ENCODE assay signal across 9 cellular contexts in the genomic region with DNA sequence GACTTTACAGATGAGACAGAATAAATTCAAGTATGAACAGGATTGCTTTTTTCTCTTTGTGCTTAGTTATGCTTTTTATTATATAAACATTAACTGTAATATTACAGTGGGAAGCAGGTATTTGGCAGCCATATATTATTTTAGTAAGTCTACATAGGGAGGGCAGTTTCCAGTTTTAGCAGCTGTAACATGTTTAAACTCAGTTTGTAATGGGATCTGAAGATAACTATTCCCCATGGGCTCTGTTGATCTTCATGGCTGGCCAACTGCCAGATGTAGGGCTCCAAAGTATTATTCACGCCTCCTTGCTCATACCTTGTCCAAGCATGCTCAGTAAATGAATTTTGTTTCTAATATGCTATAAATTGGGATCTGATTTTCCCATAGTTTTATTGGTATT.
DNase-seq lines count a peak whose midpoint lies in the region; ATAC-seq and TF ChIP-seq lines count a peak whose summit lies in the region.
"Had no signal": no experiment of that assay in that cellular context is flagged by ENCODE, and none has a peak within 500 bp of the region (broad histone marks: within the 10 kb centered on the region; RNA-seq: fewer than 3 reads in every experiment).

No MANE protein-coding gene starts in this region.

- H3K4me3 Mint-ChIP-seq in endodermal cell, result no peak overlapping the region

- H2AK5ac ChIP-seq in trophoblast cell (ENCODE audit: low read length), result no peak overlapping the region

- H3K36me3 ChIP-seq in MG63 (peaks cover 64% of the 10 kb centered on the region), Panc1 (ENCODE audit: control insufficient read depth, insufficient read depth, low read length) (peaks cover 7% of the 10 kb centered on the region), esophagus squamous epithelium (peaks cover 0 to 49% (median 7%) of the 10 kb centered on the region in 3 donors), trophoblast cell (ENCODE audit: control insufficient read depth in 1 of 2, insufficient read depth in 2 of 2, low read length in 2 of 2) (peaks cover 7 to 16% of the 10 kb centered on the region in 2 experiments), endodermal cell (ENCODE audit: control insufficient read depth, insufficient read depth, low read length) (no peaks in the 10 kb centered on the region)
- H3K36me3 ChIP-seq: neutrophil had no signal

- H4K12ac ChIP-seq in trophoblast cell (ENCODE audit: low read depth, low read length), result no peak overlapping the region

- no peak overlapping the region for H3K9ac ChIP-seq in trophoblast cell (ENCODE audit: low read length)
- no peak overlapping the region for H3K9ac ChIP-seq in endodermal cell (ENCODE audit: extremely low read depth, low read length, poor library complexity, severe bottlenecking)

- intact Hi-C loops in Panc1 (cut with micrococcal nuclease; ENCODE audit: unreplicated experiment) (no loop called here), esophagus squamous epithelium (cut with DNase I) (no loop called here)

- H3K4me3 ChIP-seq in MG63, result no peak overlapping the region
- no peak overlapping the region for H3K4me3 ChIP-seq in Panc1 (ENCODE audit: low read depth in 2 of 2, low read length in 2 of 2)
- H3K4me3 ChIP-seq in esophagus squamous epithelium, result no peak overlapping the region
- H3K4me3 ChIP-seq in trophoblast cell (ENCODE audit: low read depth, low read length), result no peak overlapping the region
- H3K4me3 ChIP-seq in endodermal cell (ENCODE audit: low read length), result no peak overlapping the region

- H3K18ac ChIP-seq in trophoblast cell (ENCODE audit: low read length), result no peak overlapping the region

- H3K4ac ChIP-seq in trophoblast cell (ENCODE audit: low read depth, low read length), result no peak overlapping the region

- no peak overlapping the region for H4K8ac ChIP-seq in trophoblast cell (ENCODE audit: low read depth, low read length)

- H3K27me3 Mint-ChIP-seq in endodermal cell (ENCODE audit: insufficient read depth), result no peaks in the 10 kb centered on the region

- no peak overlapping the region for H3K4me2 ChIP-seq in trophoblast cell (ENCODE audit: low read length)

- ATAC-seq in Panc1, result no peak
- no peak for ATAC-seq in HG02798 (IDR thresholded peaks at IDR 0.05; ENCODE audit: poor library complexity, unreplicated experiment)
- no peak for ATAC-seq in HG03139 (IDR thresholded peaks at IDR 0.05; ENCODE audit: unreplicated experiment)
- no peak for ATAC-seq in GM18867 (IDR thresholded peaks at IDR 0.05; ENCODE audit: unreplicated experiment)

- peaks cover 10% of the 10 kb centered on the region for H3K79me1 ChIP-seq in trophoblast cell (ENCODE audit: low read length)

- no peak overlapping the region for H4K91ac ChIP-seq in trophoblast cell (ENCODE audit: low read depth, low read length)

- no peaks in the 10 kb centered on the region for H3K27me3 ChIP-seq in MG63
- H3K27me3 ChIP-seq in Panc1 (ENCODE audit: control insufficient read depth, insufficient read depth, low read length), result no peaks in the 10 kb centered on the region
- H3K27me3 ChIP-seq in esophagus squamous epithelium, result no peaks in the 10 kb centered on the region
- no peaks in the 10 kb centered on the region for H3K27me3 ChIP-seq in trophoblast cell (ENCODE audit: insufficient read depth, low read length)
- H3K27me3 ChIP-seq in endodermal cell (ENCODE audit: control insufficient read depth, insufficient read depth, low read length, poor library complexity, severe bottlenecking), result no peaks in the 10 kb centered on the region
- H3K27me3 ChIP-seq: neutrophil had no signal

- peaks cover 36% of the 10 kb centered on the region for H3K4me1 ChIP-seq in Panc1 (ENCODE audit: control insufficient read depth, insufficient read depth, low read length)
- peaks cover 32 to 75% (median 51%) of the 10 kb centered on the region in 3 donors for H3K4me1 ChIP-seq in esophagus squamous epithelium
- H3K4me1 ChIP-seq in trophoblast cell (ENCODE audit: control insufficient read depth in 1 of 2, insufficient read depth in 2 of 2, low read length in 2 of 2), result peaks cover 4 to 7% of the 10 kb centered on the region in 2 experiments
- no peaks in the 10 kb centered on the region for H3K4me1 ChIP-seq in endodermal cell (ENCODE audit: control insufficient read depth, insufficient read depth, low read length)

- H2AFZ ChIP-seq in trophoblast cell (ENCODE audit: insufficient read depth, low read length, poor library complexity), result no peak overlapping the region

- no peak overlapping the region for H2BK5ac ChIP-seq in trophoblast cell (ENCODE audit: low read depth, low read length, poor library complexity)

- CTCF ChIA-PET in Panc1 (lab: Charles Lee), result no interaction called here

- no peak overlapping the region for H3K23ac ChIP-seq in trophoblast cell (ENCODE audit: low read length)

- no peak overlapping the region for H3K27ac Mint-ChIP-seq in endodermal cell

- no peaks in the 10 kb centered on the region for H3K9me3 ChIP-seq in MG63
- H3K9me3 ChIP-seq in Panc1 (ENCODE audit: control insufficient read depth, insufficient read depth, low read depth, low read length), result no peaks in the 10 kb centered on the region
- no peaks in the 10 kb centered on the region for H3K9me3 ChIP-seq in esophagus squamous epithelium
- no peaks in the 10 kb centered on the region for H3K9me3 ChIP-seq in trophoblast cell (ENCODE audit: insufficient read depth, low read depth, low read length)
- no peaks in the 10 kb centered on the region for H3K9me3 ChIP-seq in endodermal cell (ENCODE audit: control insufficient read depth, low read length)
- H3K9me3 ChIP-seq: neutrophil had no signal

- no peak for TF ChIP-seq POLR2A in esophagus squamous epithelium (IDR thresholded peaks at IDR 0.05)

- POLR2A ChIA-PET in Panc1 (lab: Charles Lee), result no interaction called here

- no TSS peak for BruUV-seq in Panc1 (replicated peaks; lab: Mats Ljungman, UMichigan)

- H3K79me2 ChIP-seq in trophoblast cell (ENCODE audit: control insufficient read depth, insufficient read depth, low read length, poor library complexity), result peaks cover 2% of the 10 kb centered on the region

- DNase-seq in MG63 (peak; percentile 65), Panc1 (ENCODE audit: low read depth, low spot score) (no peak), esophagus squamous epithelium (lab: John Stamatoyannopoulos, UW) (no peak), trophoblast cell (no peak), endodermal cell (no peak)

- no peaks in the 10 kb centered on the region for H3K9me3 Mint-ChIP-seq in endodermal cell

- H2BK120ac ChIP-seq in trophoblast cell (ENCODE audit: insufficient read depth, low read length, poor library complexity), result no peak overlapping the region

- 6 to 13% methylated on average over 1 of the region's 1 CpG for WGBS in esophagus squamous epithelium, 2 donors
- WGBS in trophoblast cell (ENCODE audit: extremely low coverage, insufficient coverage, insufficient read length), result no CpG with 5 or more reads among the region's 1 CpG
- WGBS in endodermal cell (ENCODE audit: insufficient coverage in 1 of 2, insufficient read length in 1 of 2), 2 experiments, result 81% methylated on average over 1 of the region's 1 CpG; no CpG with 5 or more reads in 1 of the 2 experiments

- peaks cover 4% of the 10 kb centered on the region for H3K4me1 Mint-ChIP-seq in endodermal cell

- peak overlapping the region; percentile 84 for H3K27ac ChIP-seq in Panc1 (ENCODE audit: low read length)
- peak overlapping the region; percentile 84 to 95 (median 91) for H3K27ac ChIP-seq in esophagus squamous epithelium
- H3K27ac ChIP-seq in trophoblast cell (ENCODE audit: low read depth, low read length), result peak overlapping the region; percentile 97
- H3K27ac ChIP-seq in endodermal cell (ENCODE audit: low read depth, low read length), result no peak overlapping the region

- peaks cover 7% of the 10 kb centered on the region for H3K36me3 Mint-ChIP-seq in endodermal cell (ENCODE audit: low read depth)

- no peak overlapping the region for H3K14ac ChIP-seq in trophoblast cell (ENCODE audit: low read length)

- no peak for TF ChIP-seq CTCF in Panc1 (IDR thresholded peaks at IDR 0.05)
- no peak for TF ChIP-seq CTCF in esophagus squamous epithelium (IDR thresholded peaks at IDR 0.05)
- no peak for TF ChIP-seq CTCF in endodermal cell (conservative IDR thresholded peaks at IDR 0.05)

- no peak overlapping the region for H2BK12ac ChIP-seq in trophoblast cell (ENCODE audit: low read length)

- in situ Hi-C loops in Panc1 (cut with HindIII; ENCODE audit: low pct_unique_long_range_greater_than_20kb, low sequenced_read_pairs), result no loop called here
